Comparison of ENCODE assay signal across 8 cellular contexts in genomic region chrX:104343408-104344129, GRCh38.
DNase-seq lines count a peak whose midpoint lies in the region; FAIRE-seq and TF ChIP-seq lines count a peak whose summit lies in the region.

No MANE protein-coding gene starts in this region.

- H3K9me3 Mint-ChIP-seq in endothelial cell (ENCODE audit: unreplicated experiment) (no peaks in the 10 kb centered on the region), nephron progenitor cell (peaks cover 24% of the 10 kb centered on the region)

- DNase-seq in stimulated activated CD4-positive, alpha-beta T cell treated with anti-CD3 and anti-CD28 coated beads, Interleukin-12 subunit alpha, Interleukin-12 subunit beta, amount 100 ng/mL, for 4 hours, result peak; percentile 0
- DNase-seq in stimulated activated CD4-positive, alpha-beta T cell treated with anti-CD3 and anti-CD28 coated beads, Interleukin-4, amount 100 ng/mL, for 1 hour, result no peak
- DNase-seq in H54 (ENCODE audit: insufficient read length, low spot score) (peak; percentile 8), NAMALWA (ENCODE audit: low spot score) (peak; percentile 68), T1000 (lab: John Stamatoyannopoulos, UW) (peak; percentile 33), endothelial cell (ENCODE audit: low spot score) (peak; percentile 68), nephron progenitor cell (peak; percentile 34), 8988T (no peak)

- no peaks in the 10 kb centered on the region for H3K36me3 Mint-ChIP-seq in endothelial cell (ENCODE audit: low read depth, unreplicated experiment)
- H3K36me3 Mint-ChIP-seq in nephron progenitor cell (ENCODE audit: low read depth), result no peaks in the 10 kb centered on the region

- H3K27ac Mint-ChIP-seq in endothelial cell (ENCODE audit: unreplicated experiment) (peak overlapping the region; percentile 78), nephron progenitor cell (no peak overlapping the region)

- no peak for TF ChIP-seq POLR2A in H54 (IDR thresholded peaks at IDR 0.05; ENCODE audit: low read depth, low read length)

- peak; percentile 81 for FAIRE-seq in H54 (lab: Jason Lieb, UNC)

- H3K4me1 Mint-ChIP-seq in endothelial cell (ENCODE audit: unreplicated experiment) (no peaks in the 10 kb centered on the region), nephron progenitor cell (no peaks in the 10 kb centered on the region)

- TF ChIP-seq CTCF in endothelial cell (IDR thresholded peaks at IDR 0.05; ENCODE audit: unreplicated experiment) (peak; percentile 49), nephron progenitor cell (IDR thresholded peaks at IDR 0.05) (peak; percentile 43)

- H3K4me3 Mint-ChIP-seq in endothelial cell (ENCODE audit: unreplicated experiment), result no peak overlapping the region
- no peak overlapping the region for H3K4me3 Mint-ChIP-seq in nephron progenitor cell

- H3K27me3 Mint-ChIP-seq in endothelial cell (ENCODE audit: unreplicated experiment) (peaks cover 4% of the 10 kb centered on the region), nephron progenitor cell (ENCODE audit: low read depth, poor library complexity) (peaks cover 4% of the 10 kb centered on the region)

Comparison
In these comparisons a context has a peak if more than half of its experiments do, and no peak if none do; other contexts are left out.
1. DNase-seq: peak in stimulated activated CD4-positive, alpha-beta T cell treated with anti-CD3 and anti-CD28 coated beads, Interleukin-12 subunit alpha, Interleukin-12 subunit beta, amount 100 ng/mL, for 4 hours (single experiment), H54 (single experiment), NAMALWA (single experiment), T1000 (single experiment), endothelial cell (single experiment) and nephron progenitor cell (single experiment); none in stimulated activated CD4-positive, alpha-beta T cell treated with anti-CD3 and anti-CD28 coated beads, Interleukin-4, amount 100 ng/mL, for 1 hour (single experiment) and 8988T (single experiment).